ENCODE assay signal across 8 cellular contexts in genomic region chrX:150567645-150568319, GRCh38. TPM values are rescaled to one million over a fixed set of nuclear protein-coding genes. Genes with fewer than 3 reads are reported as not detected.
DNase-seq lines count a peak whose midpoint lies in the region; ATAC-seq and TF ChIP-seq lines count a peak whose summit lies in the region.

No MANE protein-coding gene starts in this region.

- H3K9ac ChIP-seq in Karpas-422 (ENCODE audit: low read length) = no peak overlapping the region
- no peak overlapping the region for H3K9ac ChIP-seq in neural progenitor cell

- H3K36me3 ChIP-seq in CD4-positive, alpha-beta memory T cell (ENCODE audit: insufficient read depth, low read length) = no peaks in the 10 kb centered on the region
- H3K36me3 ChIP-seq in Karpas-422 (ENCODE audit: insufficient read depth, low read length) = no peaks in the 10 kb centered on the region
- H3K36me3 ChIP-seq in neural progenitor cell = no peaks in the 10 kb centered on the region

- TF ChIP-seq CTCF in choroid plexus epithelial cell (conservative IDR thresholded peaks at IDR 0.05; ENCODE audit: low read depth, low read length) (no peak), neural progenitor cell (IDR thresholded peaks at IDR 0.05) (no peak)

- peaks cover 21 to 41% (median 29%) of the 10 kb centered on the region in 4 donors for H3K4me1 Mint-ChIP-seq in CD4-positive, alpha-beta memory T cell
- H3K4me1 Mint-ChIP-seq in neural progenitor cell = peaks cover 34% of the 10 kb centered on the region

- no peak overlapping the region for H3K27ac ChIP-seq in CD4-positive, alpha-beta memory T cell (ENCODE audit: low read depth, low read length)
- no peak overlapping the region for H3K27ac ChIP-seq in Karpas-422 (ENCODE audit: low read length)
- H3K27ac ChIP-seq in neural progenitor cell = peak overlapping the region; percentile 93

- H3K27me3 Mint-ChIP-seq in CD4-positive, alpha-beta memory T cell = no peaks in the 10 kb centered on the region
- H3K27me3 Mint-ChIP-seq in neural progenitor cell (ENCODE audit: insufficient read depth, low read depth) = peaks cover 3% of the 10 kb centered on the region

- no peak overlapping the region for H3K4me3 ChIP-seq in CD4-positive, alpha-beta memory T cell (ENCODE audit: low read length in 2 of 2)
- H3K4me3 ChIP-seq in Karpas-422 (ENCODE audit: low read length) = peak overlapping the region; percentile 61
- H3K4me3 ChIP-seq in choroid plexus epithelial cell (ENCODE audit: low read depth, low read length) = peak overlapping the region; percentile 33
- H3K4me3 ChIP-seq in neural progenitor cell = no peak overlapping the region

- peaks cover 30% of the 10 kb centered on the region for H3F3A ChIP-seq in neural progenitor cell (ENCODE audit: low read depth)

- DNase-seq in CD4-positive, alpha-beta memory T cell = no peak
- DNase-seq in Karpas-422 = no peak
- DNase-seq in choroid plexus epithelial cell (ENCODE audit: low read depth) = no peak
- DNase-seq in neural progenitor cell (ENCODE audit: low spot score) = peak; percentile 19
- DNase-seq in activated CD4-positive, CD25-positive, alpha-beta regulatory T cell (lab: John Stamatoyannopoulos, UW) = no peak
- no peak for DNase-seq in HUDEP-2 (lab: John Stamatoyannopoulos, UW; ENCODE audit: unreplicated experiment in 76 of 76)

- H4K20me1 ChIP-seq in Karpas-422 (ENCODE audit: insufficient read depth, low read depth, low read length) (peaks cover 15% of the 10 kb centered on the region; the same call in 1 of the 2 replicates), neural progenitor cell (ENCODE audit: low read depth) (peaks cover 8% of the 10 kb centered on the region)

- CTCF ChIA-PET in CD4-positive, alpha-beta memory T cell (lab: Charles Lee; ENCODE audit: partially characterized antibody) = interaction anchor here (1.0 to 1.9 kb wide), 3 partner anchors 18 to 627 kb away, joined by 3 to 5 read pairs (median 3); no protein-coding TSS in a partner anchor

- H3K9me2 ChIP-seq in Karpas-422 (replicated peaks; ENCODE audit: insufficient read depth, low read length) = no peaks in the 10 kb centered on the region

- peak overlapping the region in 6 of 7 donors; percentile 22 to 88 (median 54) for H3K27ac Mint-ChIP-seq in CD4-positive, alpha-beta memory T cell
- peak overlapping the region; percentile 88 for H3K27ac Mint-ChIP-seq in neural progenitor cell

- no peaks in the 10 kb centered on the region for H3K9me3 Mint-ChIP-seq in CD4-positive, alpha-beta memory T cell
- H3K9me3 Mint-ChIP-seq in neural progenitor cell = peaks cover 9% of the 10 kb centered on the region

- H3K4me1 ChIP-seq in CD4-positive, alpha-beta memory T cell (ENCODE audit: insufficient read depth, low read length) = peaks cover 33% of the 10 kb centered on the region
- H3K4me1 ChIP-seq in Karpas-422 (ENCODE audit: low read length) (peaks cover 36% of the 10 kb centered on the region), neural progenitor cell (peaks cover 10% of the 10 kb centered on the region)

- peaks cover 0 to 4% of the 10 kb centered on the region in 2 donors for H3K36me3 Mint-ChIP-seq in CD4-positive, alpha-beta memory T cell
- H3K36me3 Mint-ChIP-seq in neural progenitor cell = no peaks in the 10 kb centered on the region

- peak overlapping the region; percentile 64 to 80 (median 72) for H3K4me3 Mint-ChIP-seq in CD4-positive, alpha-beta memory T cell
- peak overlapping the region; percentile 83 for H3K4me3 Mint-ChIP-seq in neural progenitor cell

- intact Hi-C loops in CD4-positive, alpha-beta memory T cell (cut with micrococcal nuclease) = loop anchor here (1.0 to 5.0 kb wide), 3 partner anchors 20 to 330 kb away; partner anchors contain the start of genes CD99L2 and MTMR1

- no peak for ATAC-seq in HG02642 (IDR thresholded peaks at IDR 0.05; ENCODE audit: poor library complexity, unreplicated experiment)
- ATAC-seq in HG02973 (IDR thresholded peaks at IDR 0.05; ENCODE audit: unreplicated experiment) = no peak

- POLR2A ChIA-PET in CD4-positive, alpha-beta memory T cell (lab: Charles Lee; ENCODE audit: partially characterized antibody) = interaction anchor here (0.6 to 7.3 kb wide), 7 partner anchors 9 to 629 kb away, joined by 3 to 67 read pairs (median 22); partner anchors contain the start of genes EOLA2, MAMLD1 and MTMR1

- H3K79me2 ChIP-seq in Karpas-422 (ENCODE audit: low read length) (no peaks in the 10 kb centered on the region; the same call in 1 of the 2 replicates), neural progenitor cell (ENCODE audit: low read depth) (peaks cover 35% of the 10 kb centered on the region)

- H3K4me2 ChIP-seq in Karpas-422 (ENCODE audit: low read depth, low read length, poor library complexity, severe bottlenecking) (peak overlapping the region; percentile 59), neural progenitor cell (no peak overlapping the region)

- H2AFZ ChIP-seq in Karpas-422 (ENCODE audit: low read length) (peak overlapping the region; percentile 52; the same call in 1 of the 2 replicates), neural progenitor cell (replicated peaks) (no peak overlapping the region)

- no peaks in the 10 kb centered on the region for H3K9me3 ChIP-seq in CD4-positive, alpha-beta memory T cell (ENCODE audit: control insufficient read depth in 1 of 2, low read length in 2 of 2)
- no peaks in the 10 kb centered on the region for H3K9me3 ChIP-seq in Karpas-422 (ENCODE audit: low read length)
- no peaks in the 10 kb centered on the region for H3K9me3 ChIP-seq in neural progenitor cell (ENCODE audit: low read depth)

- no peaks in the 10 kb centered on the region for H3K27me3 ChIP-seq in CD4-positive, alpha-beta memory T cell (ENCODE audit: insufficient read depth, low read length)
- H3K27me3 ChIP-seq in Karpas-422 (ENCODE audit: low read length) (no peaks in the 10 kb centered on the region), neural progenitor cell (no peaks in the 10 kb centered on the region)

RNA-seq across cellular contexts. Expression of gene MTM1, which starts 0.6 kb away (rescaled TPM):
- total RNA-seq in CD4-positive, alpha-beta memory T cell = 10 to 100 TPM; 37.7 to 38.5 TPM
- 10 to 100 TPM; 27.3 to 32.5 TPM for polyA plus RNA-seq in CD4-positive, alpha-beta memory T cell
- total RNA-seq in Karpas-422 (2014; rRNA removed; shearing (Covaris generic); ENCODE audit: low replicate concordance) = 6.0 and 15.8 TPM in 2 replicates
- 12.3 and 15.3 TPM in 2 replicates for total RNA-seq in neural progenitor cell (ENCODE audit: low replicate concordance)

Comparison
In these comparisons a context has a peak if more than half of its experiments do, and no peak if none do; other contexts are left out.
1. H3K4me3 ChIP-seq: peak in Karpas-422 (single experiment) and choroid plexus epithelial cell (single experiment); none in CD4-positive, alpha-beta memory T cell (0 of 2) and neural progenitor cell (single experiment).